In genomic region chr5:168472329-168472728, GRCh38 we compare ENCODE assay signal across 12 cellular contexts. TPM values are rescaled to one million over a fixed set of nuclear protein-coding genes. Genes with fewer than 3 reads are reported as not detected.
DNase-seq lines count a peak whose midpoint lies in the region; ATAC-seq and TF ChIP-seq lines count a peak whose summit lies in the region.
"Had no signal": no experiment of that assay in that cellular context is flagged by ENCODE, and none has a peak within 500 bp of the region (broad histone marks: within the 10 kb centered on the region; RNA-seq: fewer than 3 reads in every experiment).

No MANE protein-coding gene starts in this region.

- TF ChIP-seq CTCF in RWPE1 (conservative IDR thresholded peaks at IDR 0.05; ENCODE audit: low read depth) (peak; percentile 31), OCI-LY7 (conservative IDR thresholded peaks at IDR 0.05; ENCODE audit: low read length) (no peak)

- no peaks in the 10 kb centered on the region for H3K9me2 ChIP-seq in OCI-LY7 (ENCODE audit: insufficient read depth, low read length)

- H3K27ac Mint-ChIP-seq in stimulated activated effector memory CD8-positive, alpha-beta T cell treated with anti-CD3 and anti-CD28 coated beads, Interleukin-12 subunit alpha, Interleukin-12 subunit beta, amount 100 ng/mL, for 72 hours = no peak overlapping the region
- H3K27ac Mint-ChIP-seq: activated CD8-positive, alpha-beta T cell treated with anti-CD3 and anti-CD28 coated beads for 36 hours; brain had no signal

- H3K4me3 Mint-ChIP-seq in stimulated activated effector memory CD8-positive, alpha-beta T cell treated with anti-CD3 and anti-CD28 coated beads, Interleukin-12 subunit alpha, Interleukin-12 subunit beta, amount 100 ng/mL, for 72 hours = no peak overlapping the region
- H3K4me3 Mint-ChIP-seq: activated CD8-positive, alpha-beta T cell treated with anti-CD3 and anti-CD28 coated beads for 36 hours; brain had no signal

- H3K36me3 ChIP-seq in OCI-LY7 (ENCODE audit: insufficient read depth, low read length) = no peaks in the 10 kb centered on the region
- H3K36me3 ChIP-seq: uterus had no signal

- POLR2A ChIA-PET in RWPE1 (lab: Yijun Ruan, JAX; ENCODE audit: low non-redundant PET) (no interaction called here), OCI-LY7 (lab: Charles Lee) (no interaction called here)

- no peak overlapping the region for H3K4me3 ChIP-seq in OCI-LY7 (ENCODE audit: low read depth, low read length, poor library complexity, severe bottlenecking)
- H3K4me3 ChIP-seq: uterus had no signal

- no peaks in the 10 kb centered on the region for H3K4me1 ChIP-seq in OCI-LY7 (ENCODE audit: insufficient read depth, low read length, poor library complexity, severe bottlenecking)
- H3K4me1 ChIP-seq: uterus had no signal

- H3K4me1 Mint-ChIP-seq in stimulated activated effector memory CD8-positive, alpha-beta T cell treated with anti-CD3 and anti-CD28 coated beads, Interleukin-12 subunit alpha, Interleukin-12 subunit beta, amount 100 ng/mL, for 72 hours = no peaks in the 10 kb centered on the region

- H3K9me3 Mint-ChIP-seq in stimulated activated effector memory CD8-positive, alpha-beta T cell treated with anti-CD3 and anti-CD28 coated beads, Interleukin-12 subunit alpha, Interleukin-12 subunit beta, amount 100 ng/mL, for 72 hours = no peaks in the 10 kb centered on the region
- H3K9me3 Mint-ChIP-seq: activated CD8-positive, alpha-beta T cell treated with anti-CD3 and anti-CD28 coated beads for 36 hours; brain had no signal

- H3K79me2 ChIP-seq in OCI-LY7 (ENCODE audit: insufficient read depth, low read depth, low read length) = no peaks in the 10 kb centered on the region

- H2AFZ ChIP-seq in OCI-LY7 (ENCODE audit: low read length) = no peak overlapping the region

- CTCF ChIA-PET in RWPE1 (lab: Yijun Ruan, JAX) = interaction anchor here (0.6 to 1.6 kb wide), 5 partner anchors 10 to 82 kb away, joined by 3 to 5 read pairs (median 3); no protein-coding TSS in a partner anchor
- CTCF ChIA-PET in OCI-LY7 (lab: Charles Lee; ENCODE audit: unreplicated experiment) = no interaction called here

- no peaks in the 10 kb centered on the region for H3K36me3 Mint-ChIP-seq in stimulated activated effector memory CD8-positive, alpha-beta T cell treated with anti-CD3 and anti-CD28 coated beads, Interleukin-12 subunit alpha, Interleukin-12 subunit beta, amount 100 ng/mL, for 72 hours

- intact Hi-C loops in sciatic nerve (cut with DNase I) (no loop called here), OCI-LY7 (cut with micrococcal nuclease; ENCODE audit: unreplicated experiment) (no loop called here)

- ATAC-seq in sciatic nerve = peak; percentile 97
- no peak for ATAC-seq in stimulated activated effector memory CD8-positive, alpha-beta T cell treated with anti-CD3 and anti-CD28 coated beads, Interleukin-12 subunit alpha, Interleukin-12 subunit beta, amount 100 ng/mL, for 72 hours
- ATAC-seq: activated CD8-positive, alpha-beta T cell treated with anti-CD3 and anti-CD28 coated beads for 36 hours had no signal

- H3K27ac ChIP-seq in RWPE1 (peak overlapping the region; percentile 41; the same call in 1 of the 2 replicates), epithelial cell of prostate (no peak overlapping the region), OCI-LY7 (ENCODE audit: low read depth, low read length, poor library complexity, severe bottlenecking) (no peak overlapping the region)
- H3K27ac ChIP-seq: uterus had no signal

- H4K20me1 ChIP-seq in OCI-LY7 (ENCODE audit: insufficient read depth, low read length) = no peaks in the 10 kb centered on the region

- H3K9me3 ChIP-seq in OCI-LY7 (ENCODE audit: low read length) = no peaks in the 10 kb centered on the region
- H3K9me3 ChIP-seq: uterus had no signal

- H3K4me2 ChIP-seq in OCI-LY7 (ENCODE audit: low read length) = no peak overlapping the region

- DNase-seq in GM03348 (ENCODE audit: low spot score) = peak; percentile 92
- peak; percentile 86 for DNase-seq in RWPE1 (ENCODE audit: low spot score)
- DNase-seq in epithelial cell of prostate (ENCODE audit: low read depth, low spot score) = peak; percentile 26
- no peak for DNase-seq in sciatic nerve (ENCODE audit: low spot score)
- DNase-seq in OCI-LY7 (ENCODE audit: low spot score) = no peak
- DNase-seq in Kasumi-1 (lab: John Stamatoyannopoulos, UW) = no peak
- no peak for DNase-seq in DMS 273 treated with DMSO at 0.1 percent for 48 hours (lab: John Stamatoyannopoulos, UW)
- no peak for DNase-seq in stimulated activated effector memory CD8-positive, alpha-beta T cell treated with anti-CD3 and anti-CD28 coated beads, Interleukin-12 subunit alpha, Interleukin-12 subunit beta, amount 100 ng/mL, for 72 hours (ENCODE audit: low spot score in 2 of 2)
- DNase-seq: activated CD8-positive, alpha-beta T cell treated with anti-CD3 and anti-CD28 coated beads for 36 hours; occipital lobe; uterus had no signal

- BruUV-seq in OCI-LY7 (replicated peaks; lab: Mats Ljungman, UMichigan) = no TSS peak

RNA-seq across cellular contexts. Expression of gene RARS1, which starts 13.9 kb away (rescaled TPM):
- total RNA-seq in sciatic nerve (70.2 TPM), OCI-LY7 (2022) (72.6 and 88.4 TPM in 2 replicates)
- total RNA-seq in OCI-LY7 (2014; rRNA removed; shearing (Covaris generic)) = 54.4 and 62.1 TPM in 2 replicates

RNA-seq across cellular contexts. Expression of gene FBLL1, which starts 56.8 kb away (rescaled TPM):
- total RNA-seq in sciatic nerve = 0.22 TPM
- not detected in 2 replicates for total RNA-seq in OCI-LY7 (2014; rRNA removed; shearing (Covaris generic))
- total RNA-seq in OCI-LY7 (2022) = not detected in 2 replicates

Comparison
In these comparisons a context has a peak if more than half of its experiments do, and no peak if none do; other contexts are left out.
1. DNase-seq: peak in GM03348 (single experiment), RWPE1 (single experiment) and epithelial cell of prostate (single experiment); none in sciatic nerve (single experiment), OCI-LY7 (single experiment), Kasumi-1 (0 of 2), DMS 273 treated with DMSO at 0.1 percent for 48 hours (single experiment) and stimulated activated effector memory CD8-positive, alpha-beta T cell treated with anti-CD3 and anti-CD28 coated beads, Interleukin-12 subunit alpha, Interleukin-12 subunit beta, amount 100 ng/mL, for 72 hours (0 of 2).